10 cellular contexts compared by ENCODE assay signal in the genomic region with DNA sequence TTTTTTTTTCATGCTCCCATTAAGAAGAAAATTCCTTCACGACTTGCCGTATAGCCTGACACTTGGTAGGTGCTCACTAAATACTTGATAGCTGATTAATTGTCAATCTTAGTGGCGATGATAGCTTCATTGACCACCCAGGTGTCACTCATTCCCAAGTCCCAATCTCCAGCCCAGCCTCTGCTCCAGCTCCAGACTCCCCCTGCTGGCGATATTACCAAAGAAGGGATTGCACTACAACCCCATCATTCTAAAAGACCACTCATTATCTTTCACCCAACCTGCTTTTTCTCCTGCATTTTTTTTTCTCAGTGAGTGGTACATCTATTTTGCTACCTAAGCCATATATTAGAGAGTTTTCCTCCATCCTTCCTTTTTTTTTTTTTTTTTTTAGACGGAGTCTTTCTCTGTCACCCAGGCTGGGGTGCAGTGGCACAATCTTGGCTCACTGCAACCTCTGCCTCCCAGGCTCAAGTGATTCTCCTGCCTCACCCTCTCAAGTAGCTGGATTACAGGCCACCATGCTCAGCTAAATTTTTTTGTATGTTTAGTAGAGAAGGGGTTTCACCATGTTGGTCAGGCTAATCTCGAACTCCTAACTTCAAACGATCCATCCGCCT. TPM values are rescaled to one million over a fixed set of nuclear protein-coding genes. Genes with fewer than 3 reads are reported as not detected.
DNase-seq lines count a peak whose midpoint lies in the region; ATAC-seq and TF ChIP-seq lines count a peak whose summit lies in the region.
"Had no signal": no experiment of that assay in that cellular context is flagged by ENCODE, and none has a peak within 500 bp of the region (broad histone marks: within the 10 kb centered on the region; RNA-seq: fewer than 3 reads in every experiment).

No MANE protein-coding gene starts in this region.

- H3K9ac ChIP-seq in neural cell (ENCODE audit: low read length): no peak overlapping the region

- peak; percentile 29 for DNase-seq in Caki2 (ENCODE audit: low read depth)
- peak; percentile 60 for DNase-seq in NCI-H146 (lab: John Stamatoyannopoulos, UW)
- no peak for DNase-seq in activated B cell treated with CpG ODN at 0.5 μM for 24 hours
- peak; percentile 73 for DNase-seq in endothelial cell (ENCODE audit: low spot score)
- DNase-seq in inferior parietal cortex (ENCODE audit: extremely low spot score): no peak
- DNase-seq in posterior vena cava (ENCODE audit: low spot score): no peak

- H3K27ac ChIP-seq in neural cell (ENCODE audit: low read length): no peak overlapping the region

- H3K36me3 ChIP-seq in neural cell (ENCODE audit: insufficient read depth, low read length): no peaks in the 10 kb centered on the region

- H3K27me3 ChIP-seq in neural cell (ENCODE audit: insufficient read depth, low read depth, low read length): no peaks in the 10 kb centered on the region

- H3K27ac Mint-ChIP-seq in activated B cell treated with CpG ODN at 0.5 μM for 24 hours: no peak overlapping the region
- no peak overlapping the region for H3K27ac Mint-ChIP-seq in endothelial cell (ENCODE audit: unreplicated experiment)

- no peak overlapping the region for H3K4me3 Mint-ChIP-seq in activated B cell treated with CpG ODN at 0.5 μM for 24 hours
- no peak overlapping the region for H3K4me3 Mint-ChIP-seq in endothelial cell (ENCODE audit: unreplicated experiment)

- H3F3A ChIP-seq in neural cell (ENCODE audit: insufficient read depth, low read length, poor library complexity, severe bottlenecking): no peaks in the 10 kb centered on the region

- no peaks in the 10 kb centered on the region for H4K20me1 ChIP-seq in neural cell (ENCODE audit: insufficient read depth)

- CTCF ChIA-PET in activated B cell treated with CpG ODN at 0.5 μM for 24 hours (lab: Charles Lee): interaction anchor here (0.7 to 4.0 kb wide), 8 partner anchors 11 to 464 kb away, joined by 3 to 34 read pairs (median 10); a partner anchor contains a TSS

- no peaks in the 10 kb centered on the region for H3K79me2 ChIP-seq in neural cell (replicated peaks; ENCODE audit: insufficient read depth, low read length)

- POLR2A ChIA-PET in activated B cell treated with CpG ODN at 0.5 μM for 24 hours (lab: Charles Lee): interaction anchor here (0.7 to 1.4 kb wide), 2 partner anchors 19 to 41 kb away, joined by 3 to 8 read pairs; a partner anchor contains a TSS

- H3K4me1 Mint-ChIP-seq in activated B cell treated with CpG ODN at 0.5 μM for 24 hours (no peaks in the 10 kb centered on the region), endothelial cell (ENCODE audit: unreplicated experiment) (peaks cover 6% of the 10 kb centered on the region)

- TF ChIP-seq EP300 in neural cell (conservative IDR thresholded peaks at IDR 0.05; ENCODE audit: poor library complexity, severe bottlenecking): no peak

- H3K4me2 ChIP-seq in neural cell (ENCODE audit: low read length): no peak overlapping the region

- no peaks in the 10 kb centered on the region for H3K9me2 ChIP-seq in neural cell (ENCODE audit: insufficient read depth, low read length)

- no peak for TF ChIP-seq RAD21 in neural cell (conservative IDR thresholded peaks at IDR 0.05)

- ATAC-seq in GM21515 (IDR thresholded peaks at IDR 0.05; ENCODE audit: unreplicated experiment) (peak; percentile 72), activated B cell treated with CpG ODN at 0.5 μM for 24 hours (ENCODE audit: low read depth) (peak; percentile 54)

- no peak overlapping the region for H3K4me3 ChIP-seq in neural cell (ENCODE audit: low read length)

- no peak overlapping the region for H2AFZ ChIP-seq in neural cell (ENCODE audit: low read depth, low read length)

- H3K36me3 Mint-ChIP-seq in activated B cell treated with CpG ODN at 0.5 μM for 24 hours (ENCODE audit: low read depth) (no peaks in the 10 kb centered on the region), endothelial cell (ENCODE audit: low read depth, unreplicated experiment) (no peaks in the 10 kb centered on the region)

- intact Hi-C loops in activated B cell treated with CpG ODN at 0.5 μM for 24 hours (cut with micrococcal nuclease) (loop anchor here (1.0 kb wide), 2 partner anchors 202 to 259 kb away; no protein-coding TSS in a partner anchor), posterior vena cava (cut with DNase I) (no loop called here)

- TF ChIP-seq CTCF in activated B cell treated with CpG ODN at 0.5 μM for 24 hours (IDR thresholded peaks at IDR 0.05) (peak; percentile 37), endothelial cell (IDR thresholded peaks at IDR 0.05; ENCODE audit: unreplicated experiment) (peak; percentile 77), neural cell (IDR thresholded peaks at IDR 0.05; ENCODE audit: poor library complexity, severe bottlenecking) (peak; percentile 48)

- in situ Hi-C loops in Caki2 (cut with HindIII; ENCODE audit: low pct_unique_long_range_greater_than_20kb, low sequenced_read_pairs): no loop called here

- no peaks in the 10 kb centered on the region for H3K9me3 Mint-ChIP-seq in activated B cell treated with CpG ODN at 0.5 μM for 24 hours
- no peaks in the 10 kb centered on the region for H3K9me3 Mint-ChIP-seq in endothelial cell (ENCODE audit: unreplicated experiment)

- H3K27me3 Mint-ChIP-seq in activated B cell treated with CpG ODN at 0.5 μM for 24 hours (peaks cover 7% of the 10 kb centered on the region), endothelial cell (ENCODE audit: unreplicated experiment) (peaks cover 1% of the 10 kb centered on the region)

- H3K9me3 ChIP-seq in neural cell (ENCODE audit: low read length): no peaks in the 10 kb centered on the region

TF ChIP-seq in neural cell, 6 proteins besides CTCF, POLR2A, EP300 and RAD21:
- no peak for TF ChIP-seq MXI1 (conservative IDR thresholded peaks at IDR 0.05; ENCODE audit: poor library complexity, severe bottlenecking)
- TF ChIP-seq SMC3 (conservative IDR thresholded peaks at IDR 0.05; ENCODE audit: poor library complexity): peak; percentile 18
- TF ChIP-seq, protein P1, sequence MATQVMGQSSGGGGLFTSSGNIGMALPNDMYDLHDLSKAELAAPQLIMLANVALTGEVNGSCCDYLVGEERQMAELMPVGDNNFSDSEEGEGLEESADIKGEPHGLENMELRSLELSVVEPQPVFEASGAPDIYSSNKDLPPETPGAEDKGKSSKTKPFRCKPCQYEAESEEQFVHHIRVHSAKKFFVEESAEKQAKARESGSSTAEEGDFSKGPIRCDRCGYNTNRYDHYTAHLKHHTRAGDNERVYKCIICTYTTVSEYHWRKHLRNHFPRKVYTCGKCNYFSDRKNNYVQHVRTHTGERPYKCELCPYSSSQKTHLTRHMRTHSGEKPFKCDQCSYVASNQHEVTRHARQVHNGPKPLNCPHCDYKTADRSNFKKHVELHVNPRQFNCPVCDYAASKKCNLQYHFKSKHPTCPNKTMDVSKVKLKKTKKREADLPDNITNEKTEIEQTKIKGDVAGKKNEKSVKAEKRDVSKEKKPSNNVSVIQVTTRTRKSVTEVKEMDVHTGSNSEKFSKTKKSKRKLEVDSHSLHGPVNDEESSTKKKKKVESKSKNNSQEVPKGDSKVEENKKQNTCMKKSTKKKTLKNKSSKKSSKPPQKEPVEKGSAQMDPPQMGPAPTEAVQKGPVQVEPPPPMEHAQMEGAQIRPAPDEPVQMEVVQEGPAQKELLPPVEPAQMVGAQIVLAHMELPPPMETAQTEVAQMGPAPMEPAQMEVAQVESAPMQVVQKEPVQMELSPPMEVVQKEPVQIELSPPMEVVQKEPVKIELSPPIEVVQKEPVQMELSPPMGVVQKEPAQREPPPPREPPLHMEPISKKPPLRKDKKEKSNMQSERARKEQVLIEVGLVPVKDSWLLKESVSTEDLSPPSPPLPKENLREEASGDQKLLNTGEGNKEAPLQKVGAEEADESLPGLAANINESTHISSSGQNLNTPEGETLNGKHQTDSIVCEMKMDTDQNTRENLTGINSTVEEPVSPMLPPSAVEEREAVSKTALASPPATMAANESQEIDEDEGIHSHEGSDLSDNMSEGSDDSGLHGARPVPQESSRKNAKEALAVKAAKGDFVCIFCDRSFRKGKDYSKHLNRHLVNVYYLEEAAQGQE (IDR thresholded peaks at IDR 0.05; ENCODE audit: borderline replicate concordance): no peak
- TF ChIP-seq POLR2AphosphoS5 (IDR thresholded peaks at IDR 0.05): no peak
- TF ChIP-seq TAF1 (IDR thresholded peaks at IDR 0.05; ENCODE audit: low read depth): no peak
- TF ChIP-seq EZH2 (IDR thresholded peaks at IDR 0.05; ENCODE audit: borderline replicate concordance, insufficient read depth, low read length, poor library complexity, severe bottlenecking): no peak

RNA-seq across cellular contexts. Expression of a gene that starts 19.5 kb away (rescaled TPM):
- 36.9 and 48.0 TPM in 2 replicates for total RNA-seq in Caki2 (2014; rRNA removed; shearing (Covaris generic); ENCODE audit: low replicate concordance)
- total RNA-seq in activated B cell treated with CpG ODN at 0.5 μM for 24 hours (41.5 and 45.6 TPM in 2 replicates), endothelial cell (ENCODE audit: unreplicated experiment) (43.8 TPM), posterior vena cava (10 to 100 TPM; 31.9 to 33.8 TPM)
- 95.2 and 126 TPM in 2 replicates for polyA plus RNA-seq in neural cell
- 71.1 and 74.1 TPM in 2 replicates for polyA minus RNA-seq in neural cell

RNA-seq across cellular contexts. Expression of a gene that starts 20.6 kb away (rescaled TPM):
- total RNA-seq in Caki2 (2014; rRNA removed; shearing (Covaris generic); ENCODE audit: low replicate concordance): not detected in 2 replicates
- total RNA-seq in activated B cell treated with CpG ODN at 0.5 μM for 24 hours (not detected in 2 replicates), endothelial cell (ENCODE audit: unreplicated experiment) (not detected), posterior vena cava (not detected)
- polyA plus RNA-seq in neural cell: not detected in 2 replicates
- not detected in 2 replicates for polyA minus RNA-seq in neural cell
- total RNA-seq: skeletal muscle tissue; T-helper 2 cell treated with Interferon-gamma antibody and Interleukin-4, amounts not matched to agents 100 ng/mL and 5 ng/mL, for 36 hours had no signal

RNA-seq across cellular contexts. Expression of a gene that starts 41.3 kb away (rescaled TPM):
- 91.4 and 139 TPM in 2 replicates for total RNA-seq in Caki2 (2014; rRNA removed; shearing (Covaris generic); ENCODE audit: low replicate concordance)
- total RNA-seq in activated B cell treated with CpG ODN at 0.5 μM for 24 hours: 57.6 and 59.6 TPM in 2 replicates
- 30.7 TPM for total RNA-seq in endothelial cell (ENCODE audit: unreplicated experiment)
- 52.3 and 61.5 TPM in 2 replicates for polyA plus RNA-seq in neural cell
- polyA minus RNA-seq in neural cell: 109 and 115 TPM in 2 replicates
- 10 to 100 TPM; 77.9 to 78.5 TPM for total RNA-seq in posterior vena cava

Comparison
In these comparisons a context has a peak if more than half of its experiments do, and no peak if none do; other contexts are left out.
1. DNase-seq: peak in Caki2 (single experiment), NCI-H146 (single experiment) and endothelial cell (single experiment); none in activated B cell treated with CpG ODN at 0.5 μM for 24 hours (single experiment), inferior parietal cortex (single experiment) and posterior vena cava (single experiment).
2. Peak in every context shown above with its lines, with median percentiles within 50 percentile points of each other: CTCF ChIP-seq.